In genomic region chr6:123415844-123416468, GRCh38 we compare ENCODE assay signal across 8 cellular contexts.
DNase-seq lines count a peak whose midpoint lies in the region; ATAC-seq and TF ChIP-seq lines count a peak whose summit lies in the region.

No MANE protein-coding gene starts in this region.

- 2% methylated on average over 6 of the region's 6 CpGs for WGBS in SK-N-SH (ENCODE audit: low lambda C conversion rate)
- WGBS in mesendoderm (ENCODE audit: extremely low coverage, insufficient coverage, low lambda C conversion rate): no CpG with 5 or more reads among the region's 6 CpGs

- H3K9ac ChIP-seq in SK-N-SH (no peak overlapping the region), mesendoderm (ENCODE audit: low read length) (no peak overlapping the region)

- CTCF ChIA-PET in SK-N-SH (lab: Yijun Ruan, JAX): interaction anchor here (0.6 to 3.3 kb wide), 6 partner anchors 10 to 394 kb away, joined by 3 to 19 read pairs (median 3); no protein-coding TSS in a partner anchor

- H3K4me3 ChIP-seq in AG10803 (ENCODE audit: low read length) (no peak overlapping the region), NB4 (ENCODE audit: low read depth, low read length) (no peak overlapping the region), SK-N-SH (ENCODE audit: low read depth in 2 of 2, low read length in 1 of 2) (no peak overlapping the region; a peak in 1 of 4 replicates), mesendoderm (ENCODE audit: low read length) (no peak overlapping the region), upper lobe of right lung (no peak overlapping the region)

- TF ChIP-seq POLR2A in NB4 (IDR thresholded peaks at IDR 0.05; ENCODE audit: extremely low read depth, insufficient read length): no peak

- intact Hi-C loops in upper lobe of right lung (cut with DNase I): no loop called here

- H2BK120ac ChIP-seq in mesendoderm (ENCODE audit: low read depth, low read length): no peak overlapping the region

- H3K4me2 ChIP-seq in SK-N-SH (no peak overlapping the region), mesendoderm (ENCODE audit: low read length) (no peak overlapping the region)

- TF ChIP-seq CTCF in AG10803 (conservative IDR thresholded peaks at IDR 0.05; ENCODE audit: low read length): peak; percentile 76
- peak; percentile 68 for TF ChIP-seq CTCF in NB4 (IDR thresholded peaks at IDR 0.05; ENCODE audit: low read depth, low read length)
- peak; percentile 80 for TF ChIP-seq CTCF in SK-N-SH (IDR thresholded peaks at IDR 0.05)
- peak; percentile 71 for TF ChIP-seq CTCF in upper lobe of right lung (IDR thresholded peaks at IDR 0.05)

- H3K79me1 ChIP-seq in mesendoderm (ENCODE audit: low read length): no peaks in the 10 kb centered on the region

- H3K27me3 ChIP-seq in SK-N-SH (ENCODE audit: insufficient read depth) (no peaks in the 10 kb centered on the region; the same call in 1 of the 2 replicates), mesendoderm (ENCODE audit: insufficient read depth, low read length, poor library complexity) (no peaks in the 10 kb centered on the region), upper lobe of right lung (no peaks in the 10 kb centered on the region)

- H3K27ac ChIP-seq in SK-N-SH (ENCODE audit: low read depth in 2 of 2, low read length in 1 of 2): no peak overlapping the region
- no peak overlapping the region for H3K27ac ChIP-seq in mesendoderm (ENCODE audit: low read depth, low read length)
- no peak overlapping the region for H3K27ac ChIP-seq in upper lobe of right lung

- POLR2A ChIA-PET in SK-N-SH (lab: Yijun Ruan, JAX): no interaction called here

- H2BK5ac ChIP-seq in mesendoderm (ENCODE audit: low read length): no peak overlapping the region

- H4K8ac ChIP-seq in mesendoderm (ENCODE audit: low read depth, low read length): no peak overlapping the region

- peak; percentile 91 for ATAC-seq in GM18502 (IDR thresholded peaks at IDR 0.05; ENCODE audit: poor library complexity, unreplicated experiment)
- peak; percentile 93 for ATAC-seq in HG02852 (IDR thresholded peaks at IDR 0.05; ENCODE audit: unreplicated experiment)
- ATAC-seq in upper lobe of right lung: peak; percentile 62

- H2BK15ac ChIP-seq in mesendoderm (replicated peaks; ENCODE audit: low read depth): no peak overlapping the region

- TF ChIP-seq EP300 in SK-N-SH (IDR thresholded peaks at IDR 0.05; ENCODE audit: borderline replicate concordance in 1 of 2, low read depth in 1 of 2, low read length in 1 of 2): no peak

- H3K4me1 ChIP-seq in SK-N-SH (ENCODE audit: control insufficient read depth in 1 of 2, insufficient read depth in 2 of 2, low read depth in 1 of 2, low read length in 1 of 2): no peaks in the 10 kb centered on the region
- H3K4me1 ChIP-seq in mesendoderm (ENCODE audit: control insufficient read depth, low read depth, low read length): no peaks in the 10 kb centered on the region
- H3K4me1 ChIP-seq in upper lobe of right lung: no peaks in the 10 kb centered on the region

- DNase-seq in AG10803 (ENCODE audit: low read depth): peak; percentile 59
- DNase-seq in NB4 (ENCODE audit: low read depth): peak; percentile 68
- peak; percentile 12 for DNase-seq in SK-N-SH
- DNase-seq in ecto neural progenitor cell (ENCODE audit: low spot score): peak; percentile 54
- peak; percentile 69 for DNase-seq in mesendoderm
- no peak for DNase-seq in upper lobe of right lung

- no peaks in the 10 kb centered on the region for H3K9me2 ChIP-seq in SK-N-SH

- no peak overlapping the region for H2AK5ac ChIP-seq in mesendoderm (ENCODE audit: low read length)

- TF ChIP-seq RAD21 in SK-N-SH (IDR thresholded peaks at IDR 0.05; ENCODE audit: low read length): peak; percentile 65

- H3K56ac ChIP-seq in mesendoderm (ENCODE audit: low read length): no peak overlapping the region

- H4K5ac ChIP-seq in mesendoderm (ENCODE audit: low read length): no peak overlapping the region

- H4K20me1 ChIP-seq in SK-N-SH (ENCODE audit: insufficient read depth): no peaks in the 10 kb centered on the region

- H3K36me3 ChIP-seq in SK-N-SH (replicated peaks in 1 of 2; ENCODE audit: control insufficient read depth in 1 of 2, insufficient read depth in 2 of 2, low read length in 1 of 2) (no peaks in the 10 kb centered on the region), mesendoderm (ENCODE audit: control insufficient read depth, insufficient read depth, low read length) (no peaks in the 10 kb centered on the region), upper lobe of right lung (no peaks in the 10 kb centered on the region)

- H3K4ac ChIP-seq in mesendoderm (ENCODE audit: low read depth, low read length): no peak overlapping the region

- no peak overlapping the region for H3K23ac ChIP-seq in mesendoderm (ENCODE audit: low read length)

- no peaks in the 10 kb centered on the region for H3K79me2 ChIP-seq in SK-N-SH (ENCODE audit: insufficient read depth)
- H3K79me2 ChIP-seq in mesendoderm (ENCODE audit: control insufficient read depth, insufficient read depth, low read length): no peaks in the 10 kb centered on the region

- no peak overlapping the region for H2AFZ ChIP-seq in SK-N-SH (ENCODE audit: low read depth)

- no peak overlapping the region for H3K18ac ChIP-seq in mesendoderm (ENCODE audit: low read length)

- H3K9me3 ChIP-seq in SK-N-SH: no peaks in the 10 kb centered on the region
- H3K9me3 ChIP-seq in upper lobe of right lung: no peaks in the 10 kb centered on the region

- H3F3A ChIP-seq in SK-N-SH (replicated peaks; ENCODE audit: insufficient read depth): no peaks in the 10 kb centered on the region

TF ChIP-seq in SK-N-SH, 30 proteins besides CTCF, POLR2A, EP300 and RAD21:
- TF ChIP-seq SMC3 (IDR thresholded peaks at IDR 0.05; ENCODE audit: low read depth, low read length) (peak; percentile 65), MXI1 (IDR thresholded peaks at IDR 0.05; ENCODE audit: low read depth, low read length) (no peak)
TF ChIP-seq in SK-N-SH: peak in this region for 1.
